8 cellular contexts compared by ENCODE assay signal in the genomic region with DNA sequence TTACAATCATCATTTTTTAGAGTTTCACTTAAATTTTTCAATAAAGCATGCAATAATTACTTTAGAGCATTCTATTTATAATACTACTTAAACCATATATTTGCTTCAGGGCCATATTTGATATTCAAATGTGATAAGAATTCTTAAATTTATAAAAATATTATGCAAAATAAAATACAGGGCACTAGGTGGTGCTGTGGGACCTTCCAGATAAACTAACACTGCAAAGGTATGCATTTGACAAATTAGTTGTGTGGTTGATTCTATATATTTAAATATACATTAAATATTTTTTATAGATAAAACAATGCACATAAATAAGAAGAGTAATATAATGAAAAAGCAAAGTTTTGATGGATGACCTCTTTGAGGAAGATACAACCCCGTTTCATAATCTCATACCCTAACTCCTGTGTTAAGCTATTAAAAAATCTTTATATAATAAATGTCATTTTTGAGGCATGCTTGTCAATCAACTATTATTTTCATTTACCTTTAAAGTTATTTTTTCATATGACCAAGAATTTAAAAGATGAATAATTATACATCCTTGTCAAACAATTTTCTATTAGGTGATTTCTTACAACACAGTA.
DNase-seq lines count a peak whose midpoint lies in the region; ATAC-seq and TF ChIP-seq lines count a peak whose summit lies in the region.

No MANE protein-coding gene starts in this region.

- ATAC-seq in thoracic aorta (ENCODE audit: insufficient number of reproducible peaks, low FRiP score, low read depth) = no peak

- no peak overlapping the region for H3K27ac ChIP-seq in thoracic aorta

- no peaks in the 10 kb centered on the region for H3K9me3 ChIP-seq in thoracic aorta

- H3K36me3 ChIP-seq in thoracic aorta = no peaks in the 10 kb centered on the region

- no peaks in the 10 kb centered on the region for H3K27me3 ChIP-seq in thoracic aorta (replicated peaks; ENCODE audit: insufficient read depth)

- no peak overlapping the region for H3K4me3 ChIP-seq in Jurkat, Clone E6-1 (ENCODE audit: low read length)
- no peak overlapping the region for H3K4me3 ChIP-seq in thoracic aorta

- H3K4me1 ChIP-seq in thoracic aorta (ENCODE audit: control insufficient read depth in 1 of 2, low read depth in 2 of 2) = no peaks in the 10 kb centered on the region

- TF ChIP-seq CTCF in thoracic aorta (IDR thresholded peaks at IDR 0.05) = peak; percentile 44

- DNase-seq in NCI-H345 (lab: John Stamatoyannopoulos, UW) = peak; percentile 21
- DNase-seq in NCI-H345 treated with DMSO at 0.1 percent for 48 hours (lab: John Stamatoyannopoulos, UW; ENCODE audit: unreplicated experiment) = no peak
- peak; percentile 35 for DNase-seq in Jurkat, Clone E6-1 (ENCODE audit: low read depth, low spot score)
- DNase-seq in activated CD4-positive, alpha-beta T cell treated with anti-CD3 and anti-CD28 coated beads for 48 hours = peak; percentile 38
- DNase-seq in globus pallidus (ENCODE audit: low spot score) = peak; percentile 16
- DNase-seq in thoracic aorta (ENCODE audit: low spot score) = no peak
- no peak for DNase-seq in putamen (ENCODE audit: low spot score)
- no peak for DNase-seq in activated effector memory CD4-positive, alpha-beta T cell treated with anti-CD3 and anti-CD28 coated beads, Interleukin-2, amount 50 U/mL, for 16 hours

Comparison
In these comparisons a context has a peak if more than half of its experiments do, and no peak if none do; other contexts are left out.
1. DNase-seq: peak in NCI-H345 (single experiment), Jurkat, Clone E6-1 (single experiment), activated CD4-positive, alpha-beta T cell treated with anti-CD3 and anti-CD28 coated beads for 48 hours (single experiment) and globus pallidus (single experiment); none in NCI-H345 treated with DMSO at 0.1 percent for 48 hours (single experiment), thoracic aorta (single experiment), putamen (single experiment) and activated effector memory CD4-positive, alpha-beta T cell treated with anti-CD3 and anti-CD28 coated beads, Interleukin-2, amount 50 U/mL, for 16 hours (single experiment).